ENCODE assay signal across 9 cellular contexts in genomic region chr13:38687246-38688229, GRCh38. TPM values are rescaled to one million over a fixed set of nuclear protein-coding genes. Genes with fewer than 3 reads are reported as not detected.
DNase-seq lines count a peak whose midpoint lies in the region; ATAC-seq and TF ChIP-seq lines count a peak whose summit lies in the region.
"Had no signal": no experiment of that assay in that cellular context is flagged by ENCODE, and none has a peak within 500 bp of the region (broad histone marks: within the 10 kb centered on the region; RNA-seq: fewer than 3 reads in every experiment).

No MANE protein-coding gene starts in this region.

- POLR2A ChIA-PET in BJ (lab: Charles Lee) = no interaction called here

- peaks cover 15% of the 10 kb centered on the region for H3K4me1 Mint-ChIP-seq in nephron
- H3K4me1 Mint-ChIP-seq: activated B cell treated with CpG ODN at 0.5 μM for 24 hours had no signal

- H3K27ac Mint-ChIP-seq in nephron = peak overlapping the region in 1 of 3 experiments; percentile 84
- H3K27ac Mint-ChIP-seq: activated B cell treated with CpG ODN at 0.5 μM for 24 hours had no signal

- peaks cover 34% of the 10 kb centered on the region for H3K36me3 Mint-ChIP-seq in nephron (ENCODE audit: low read depth)

- H3K27ac ChIP-seq in esophagus muscularis mucosa (replicated peaks in 1 of 4) = no peak overlapping the region

- H3K9me3 Mint-ChIP-seq in nephron = peaks cover 5% of the 10 kb centered on the region
- H3K9me3 Mint-ChIP-seq: activated B cell treated with CpG ODN at 0.5 μM for 24 hours had no signal

- H3K27me3 ChIP-seq in BJ (ENCODE audit: control insufficient read depth, insufficient read depth, low read length) = peaks cover 9% of the 10 kb centered on the region
- peaks cover 51% of the 10 kb centered on the region for H3K27me3 ChIP-seq in MG63
- peaks cover 0 to 44% (median 10%) of the 10 kb centered on the region in 4 donors for H3K27me3 ChIP-seq in esophagus muscularis mucosa

- intact Hi-C loops in esophagus muscularis mucosa (cut with DNase I) = loop anchor here (10.0 kb wide), 1 partner anchor 77 kb away; no protein-coding TSS in a partner anchor

- DNase-seq in BJ (ENCODE audit: low read depth) = no peak
- peak; percentile 40 for DNase-seq in MG63
- DNase-seq in esophagus muscularis mucosa (ENCODE audit: extremely low spot score) = no peak
- no peak for DNase-seq in stimulated activated CD4-positive, alpha-beta T cell treated with anti-CD3 and anti-CD28 coated beads, Interleukin-1b, Interleukin-23, amount 100 ng/mL, for 48 hours
- no peak for DNase-seq in NCI-H2081 treated with DMSO at 0.1 percent for 48 hours (lab: John Stamatoyannopoulos, UW)
- DNase-seq in NCI-H1105 treated with DMSO at 0.1 percent for 48 hours (lab: John Stamatoyannopoulos, UW) = no peak
- DNase-seq: activated B cell treated with CpG ODN at 0.5 μM for 24 hours had no signal

- TF ChIP-seq POLR2A in esophagus muscularis mucosa (IDR thresholded peaks at IDR 0.05; ENCODE audit: low read depth) = no peak

- CTCF ChIA-PET in BJ (lab: Yijun Ruan, JAX) = no interaction called here

- H3K4me1 ChIP-seq in esophagus muscularis mucosa = peaks cover 5 to 28% (median 23%) of the 10 kb centered on the region in 4 donors

- ATAC-seq in GM21423 (IDR thresholded peaks at IDR 0.05; ENCODE audit: unreplicated experiment) = no peak

- H3K36me3 ChIP-seq in BJ (ENCODE audit: control insufficient read depth, insufficient read depth, low read length) (no peaks in the 10 kb centered on the region), MG63 (no peaks in the 10 kb centered on the region), esophagus muscularis mucosa (no peaks in the 10 kb centered on the region)

- H3K9me3 ChIP-seq in MG63 = no peaks in the 10 kb centered on the region
- no peaks in the 10 kb centered on the region for H3K9me3 ChIP-seq in esophagus muscularis mucosa

- TF ChIP-seq CTCF in BJ (IDR thresholded peaks at IDR 0.05; ENCODE audit: insufficient read depth, low read depth, low read length) = no peak
- no peak for TF ChIP-seq CTCF in esophagus muscularis mucosa (IDR thresholded peaks at IDR 0.05)
- no peak for TF ChIP-seq CTCF in nephron (IDR thresholded peaks at IDR 0.05; ENCODE audit: unreplicated experiment in 3 of 3)

- peaks cover 16% of the 10 kb centered on the region for H3K27me3 Mint-ChIP-seq in nephron (ENCODE audit: low read depth)

- peak overlapping the region; percentile 87 to 98 (median 93) for H3K4me3 Mint-ChIP-seq in nephron
- H3K4me3 Mint-ChIP-seq: activated B cell treated with CpG ODN at 0.5 μM for 24 hours had no signal

- peak overlapping the region; percentile 21; the same call in 1 of the 2 replicates for H3K4me3 ChIP-seq in BJ (ENCODE audit: low read depth, low read length)
- H3K4me3 ChIP-seq in MG63 = peak overlapping the region; percentile 44
- H3K4me3 ChIP-seq in esophagus muscularis mucosa = peak overlapping the region; percentile 47 to 57 (median 48)

- 14% methylated on average over 16 of the region's 80 CpGs for WGBS in esophagus muscularis mucosa

- no peak for TF ChIP-seq EP300 in esophagus muscularis mucosa (IDR thresholded peaks at IDR 0.05)

RNA-seq across cellular contexts. Expression of gene FREM2, which starts 0.7 kb away (rescaled TPM):
- polyA plus RNA-seq in BJ (2011; rRNA removed) = not detected in 2 replicates
- polyA minus RNA-seq in BJ (2011; rRNA and poly(A)+ RNA removed) = not detected in 2 replicates
- total RNA-seq in MG63 (2014; rRNA removed; shearing (Covaris generic); ENCODE audit: low replicate concordance) = not detected in 2 replicates
- under 1 TPM in 3 of 4 donors, not detected in 1; 0.13 to 0.34 (median 0.33) TPM for total RNA-seq in esophagus muscularis mucosa
- total RNA-seq: activated B cell treated with CpG ODN at 0.5 μM for 24 hours had no signal
